22 cellular contexts compared by ENCODE assay signal in the genomic region with DNA sequence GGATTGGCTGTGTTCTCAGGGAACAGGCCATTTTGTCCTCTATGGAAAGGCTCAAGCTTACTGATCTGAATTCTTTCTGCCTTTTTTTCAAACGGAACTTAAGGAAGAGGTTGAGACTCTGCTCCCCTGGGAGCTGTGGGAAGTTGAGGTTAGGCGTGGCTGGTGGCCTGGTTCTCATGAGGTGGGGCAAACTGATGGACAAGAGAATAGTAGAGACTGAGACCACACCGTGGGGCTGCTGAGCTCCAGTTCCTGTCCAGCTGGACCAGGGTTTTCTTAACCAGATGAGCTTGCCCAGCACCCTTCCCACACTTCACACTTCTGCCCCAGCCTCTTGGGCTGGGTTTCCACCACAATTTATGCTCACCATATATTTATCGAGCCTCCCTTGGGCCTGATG. TPM values are rescaled to one million over a fixed set of nuclear protein-coding genes. Genes with fewer than 3 reads are reported as not detected.
"Had no signal": no experiment of that assay in that cellular context is flagged by ENCODE, and none has a peak within 500 bp of the region (broad histone marks: within the 10 kb centered on the region; RNA-seq: fewer than 3 reads in every experiment).

No MANE protein-coding gene starts in this region.

- H3K4me3 Mint-ChIP-seq: activated CD4-positive, alpha-beta memory T cell treated with anti-CD3 and anti-CD28 coated beads, Interleukin-2, amount 10 ng/mL, durations not matched to agents 7 days and 5 days; activated CD8-positive, alpha-beta memory T cell treated with anti-CD3 and anti-CD28 coated beads, Interleukin-2, amount 10 ng/mL, durations not matched to agents 7 days and 5 days; activated naive CD4-positive, alpha-beta T cell treated with anti-CD3 and anti-CD28 coated beads, Interleukin-2, amount 10 ng/mL, durations not matched to agents 7 days and 5 days; activated T-cell treated with anti-CD3 and anti-CD28 coated beads, Interleukin-2, amount 50 U/mL, for 24 hours; effector memory CD8-positive, alpha-beta T cell; nephron; WTC11 had no signal

- H3K9me3 ChIP-seq: breast epithelium, lower lobe of right lung, prostate gland, right atrium auricular region, tibial artery had no signal

- H3K27ac ChIP-seq: breast epithelium, hepatocyte, lower lobe of right lung, prostate gland, right atrium auricular region, tibial artery had no signal

- H3K27me3 ChIP-seq: breast epithelium, hepatocyte, right atrium auricular region, tibial artery had no signal

- H3K4me1 ChIP-seq: prostate gland had no signal

- H3K4me3 ChIP-seq: breast epithelium, hepatocyte, lower lobe of right lung, prostate gland, right atrium auricular region, tibial artery had no signal

- H3K36me3 Mint-ChIP-seq: WTC11 had no signal

- H3K27me3 Mint-ChIP-seq: activated CD4-positive, alpha-beta memory T cell treated with anti-CD3 and anti-CD28 coated beads, Interleukin-2, amount 10 ng/mL, durations not matched to agents 7 days and 5 days; activated CD8-positive, alpha-beta memory T cell treated with anti-CD3 and anti-CD28 coated beads, Interleukin-2, amount 10 ng/mL, durations not matched to agents 7 days and 5 days; activated naive CD4-positive, alpha-beta T cell treated with anti-CD3 and anti-CD28 coated beads, Interleukin-2, amount 10 ng/mL, durations not matched to agents 7 days and 5 days; activated T-cell treated with anti-CD3 and anti-CD28 coated beads, Interleukin-2, amount 50 U/mL, for 24 hours; effector memory CD8-positive, alpha-beta T cell had no signal

- ATAC-seq: activated CD8-positive, alpha-beta memory T cell treated with anti-CD3 and anti-CD28 coated beads, Interleukin-2, amount 10 ng/mL, durations not matched to agents 7 days and 5 days; effector memory CD8-positive, alpha-beta T cell; left colon; lower lobe of right lung; stimulated activated naive CD8-positive, alpha-beta T cell treated with anti-CD3 and anti-CD28 coated beads, Interleukin-15, Interleukin-2, amounts not matched to agents 100 U/mL and 50 U/mL, for 24 hours; WTC11 had no signal

- DNase-seq: activated CD4-positive, alpha-beta memory T cell treated with anti-CD3 and anti-CD28 coated beads, Interleukin-2, amount 10 ng/mL, durations not matched to agents 7 days and 5 days; activated CD4-positive, alpha-beta T cell treated with anti-CD3 and anti-CD28 coated beads for 4 hours; activated CD8-positive, alpha-beta memory T cell treated with anti-CD3 and anti-CD28 coated beads, Interleukin-2, amount 10 ng/mL, durations not matched to agents 7 days and 5 days; activated naive CD4-positive, alpha-beta T cell treated with anti-CD3 and anti-CD28 coated beads, Interleukin-2, amount 10 ng/mL, durations not matched to agents 7 days and 5 days; activated T-cell treated with anti-CD3 and anti-CD28 coated beads, Interleukin-2, amount 50 U/mL, for 24 hours; effector memory CD8-positive, alpha-beta T cell; islet precursor cell; left colon; lower lobe of right lung; stimulated activated CD4-positive, alpha-beta T cell treated with anti-CD3 and anti-CD28 coated beads, Interleukin-2, amount 100 ng/mL, for 24 hours; stimulated activated naive CD8-positive, alpha-beta T cell treated with anti-CD3 and anti-CD28 coated beads, Interleukin-15, Interleukin-2, amounts not matched to agents 100 U/mL and 50 U/mL, for 24 hours; substantia nigra; tibial artery had no signal

- H3K27ac Mint-ChIP-seq: activated CD4-positive, alpha-beta memory T cell treated with anti-CD3 and anti-CD28 coated beads, Interleukin-2, amount 10 ng/mL, durations not matched to agents 7 days and 5 days; activated CD8-positive, alpha-beta memory T cell treated with anti-CD3 and anti-CD28 coated beads, Interleukin-2, amount 10 ng/mL, durations not matched to agents 7 days and 5 days; activated naive CD4-positive, alpha-beta T cell treated with anti-CD3 and anti-CD28 coated beads, Interleukin-2, amount 10 ng/mL, durations not matched to agents 7 days and 5 days; activated T-cell treated with anti-CD3 and anti-CD28 coated beads, Interleukin-2, amount 50 U/mL, for 24 hours; nephron; WTC11 had no signal

- H3K9me3 Mint-ChIP-seq: activated CD4-positive, alpha-beta memory T cell treated with anti-CD3 and anti-CD28 coated beads, Interleukin-2, amount 10 ng/mL, durations not matched to agents 7 days and 5 days; activated naive CD4-positive, alpha-beta T cell treated with anti-CD3 and anti-CD28 coated beads, Interleukin-2, amount 10 ng/mL, durations not matched to agents 7 days and 5 days; activated T-cell treated with anti-CD3 and anti-CD28 coated beads, Interleukin-2, amount 50 U/mL, for 24 hours; effector memory CD8-positive, alpha-beta T cell; nephron; WTC11 had no signal

RNA-seq across cellular contexts. Expression of gene SPEF1, which starts 45.2 kb away (rescaled TPM):
- total RNA-seq: activated CD4-positive, alpha-beta memory T cell treated with anti-CD3 and anti-CD28 coated beads, Interleukin-2, amount 10 ng/mL, durations not matched to agents 7 days and 5 days; glomerular endothelial cell; skeletal muscle tissue; urinary bladder had no signal
